In genomic region chr3:85801955-85802354, GRCh38 we compare ENCODE assay signal across 12 cellular contexts.
A peak's percentile ranks its signal among the peaks of the same experiment; 100 is the strongest.
DNase-seq lines count a peak whose midpoint lies in the region; ATAC-seq and TF ChIP-seq lines count a peak whose summit lies in the region.
"Had no signal": no experiment of that assay in that cellular context is flagged by ENCODE, and none has a peak within 500 bp of the region (broad histone marks: within the 10 kb centered on the region; RNA-seq: fewer than 3 reads in every experiment).

No MANE protein-coding gene starts in this region.

- peaks cover 8 to 23% (median 19%) of the 10 kb centered on the region in 5 experiments for H3K9me3 Mint-ChIP-seq in brain
- H3K9me3 Mint-ChIP-seq in neural progenitor cell = no peaks in the 10 kb centered on the region

- H3K9me3 ChIP-seq in neural progenitor cell (ENCODE audit: low read depth) = no peaks in the 10 kb centered on the region
- H3K9me3 ChIP-seq: right atrium auricular region had no signal

- H3K4me2 ChIP-seq in neural progenitor cell = no peak overlapping the region

- DNase-seq in NCI-H2081 (lab: John Stamatoyannopoulos, UW) = peak; percentile 22 to 62
- no peak for DNase-seq in NCI-H2081 treated with DMSO at 0.1 percent for 48 hours (lab: John Stamatoyannopoulos, UW)
- peak; percentile 11 for DNase-seq in NCI-H2107 (lab: John Stamatoyannopoulos, UW)
- peak; percentile 48 for DNase-seq in neural progenitor cell (ENCODE audit: low spot score)
- DNase-seq in stimulated activated naive CD8-positive, alpha-beta T cell treated with anti-CD3 and anti-CD28 coated beads, Interleukin-15, Interleukin-2, amounts not matched to agents 100 U/mL and 50 U/mL, for 24 hours = no peak
- DNase-seq in activated CD4-positive, CD25-positive, alpha-beta regulatory T cell treated with anti-CD3 and anti-CD28 coated beads, Interleukin-2, amount 50 U/mL, for 72 hours = no peak
- no peak for DNase-seq in ecto neural progenitor cell (ENCODE audit: low spot score)
- DNase-seq: activated CD8-positive, alpha-beta T cell treated with anti-CD3 and anti-CD28 coated beads for 36 hours; stomach had no signal

- H3K4me3 Mint-ChIP-seq in brain = no peak overlapping the region
- no peak overlapping the region for H3K4me3 Mint-ChIP-seq in neural progenitor cell
- H3K4me3 Mint-ChIP-seq: activated CD8-positive, alpha-beta T cell treated with anti-CD3 and anti-CD28 coated beads for 36 hours had no signal

- H3K36me3 ChIP-seq in neural progenitor cell = no peaks in the 10 kb centered on the region
- H3K36me3 ChIP-seq: cardiac muscle cell, right atrium auricular region, stomach had no signal

- H3K27me3 Mint-ChIP-seq in brain (no peaks in the 10 kb centered on the region), neural progenitor cell (ENCODE audit: insufficient read depth, low read depth) (no peaks in the 10 kb centered on the region)
- H3K27me3 Mint-ChIP-seq: activated CD8-positive, alpha-beta T cell treated with anti-CD3 and anti-CD28 coated beads for 36 hours had no signal

- H3K27ac Mint-ChIP-seq in brain (no peak overlapping the region), neural progenitor cell (no peak overlapping the region)
- H3K27ac Mint-ChIP-seq: activated CD8-positive, alpha-beta T cell treated with anti-CD3 and anti-CD28 coated beads for 36 hours had no signal

- no peaks in the 10 kb centered on the region for H4K20me1 ChIP-seq in neural progenitor cell (ENCODE audit: low read depth)

- H2AFZ ChIP-seq in neural progenitor cell (replicated peaks) = no peak overlapping the region

- H3K36me3 Mint-ChIP-seq in brain (no peaks in the 10 kb centered on the region), neural progenitor cell (no peaks in the 10 kb centered on the region)

- H3K27ac ChIP-seq in neural progenitor cell = no peak overlapping the region
- H3K27ac ChIP-seq: cardiac muscle cell, right atrium auricular region, stomach had no signal

- H3K4me1 Mint-ChIP-seq in brain = no peaks in the 10 kb centered on the region
- H3K4me1 Mint-ChIP-seq in neural progenitor cell = no peaks in the 10 kb centered on the region

- no peak for ATAC-seq in stimulated activated naive CD8-positive, alpha-beta T cell treated with anti-CD3 and anti-CD28 coated beads, Interleukin-15, Interleukin-2, amounts not matched to agents 100 U/mL and 50 U/mL, for 24 hours
- ATAC-seq: activated CD8-positive, alpha-beta T cell treated with anti-CD3 and anti-CD28 coated beads for 36 hours had no signal

- H3F3A ChIP-seq in neural progenitor cell (ENCODE audit: low read depth) = no peaks in the 10 kb centered on the region

- H3K79me2 ChIP-seq in neural progenitor cell (ENCODE audit: low read depth) = no peaks in the 10 kb centered on the region

- TF ChIP-seq CTCF in brain (conservative IDR thresholded peaks at IDR 0.05) (peak; percentile 46 to 64), neural progenitor cell (IDR thresholded peaks at IDR 0.05) (peak; percentile 69)

- H3K4me1 ChIP-seq in neural progenitor cell = no peaks in the 10 kb centered on the region
- H3K4me1 ChIP-seq: right atrium auricular region had no signal

- H3K27me3 ChIP-seq in neural progenitor cell = no peaks in the 10 kb centered on the region
- H3K27me3 ChIP-seq: cardiac muscle cell, right atrium auricular region, stomach had no signal

- H3K4me3 ChIP-seq in neural progenitor cell = no peak overlapping the region
- H3K4me3 ChIP-seq: cardiac muscle cell, right atrium auricular region, stomach had no signal

- H3K9ac ChIP-seq in neural progenitor cell = no peak overlapping the region

Comparison
In these comparisons a context has a peak if more than half of its experiments do, and no peak if none do; other contexts are left out.
1. DNase-seq: peak in NCI-H2081 (2 of 2), NCI-H2107 (single experiment) and neural progenitor cell (single experiment); none in NCI-H2081 treated with DMSO at 0.1 percent for 48 hours (single experiment), stimulated activated naive CD8-positive, alpha-beta T cell treated with anti-CD3 and anti-CD28 coated beads, Interleukin-15, Interleukin-2, amounts not matched to agents 100 U/mL and 50 U/mL, for 24 hours (single experiment), activated CD4-positive, CD25-positive, alpha-beta regulatory T cell treated with anti-CD3 and anti-CD28 coated beads, Interleukin-2, amount 50 U/mL, for 72 hours (single experiment) and ecto neural progenitor cell (single experiment).